ENCODE assay signal across 18 cellular contexts in genomic region chr16:48335961-48336360, GRCh38. TPM values are rescaled to one million over a fixed set of nuclear protein-coding genes. Genes with fewer than 3 reads are reported as not detected.
A peak's percentile ranks its signal among the peaks of the same experiment; 100 is the strongest.
DNase-seq lines count a peak whose midpoint lies in the region; ATAC-seq and TF ChIP-seq lines count a peak whose summit lies in the region.
"Had no signal": no experiment of that assay in that cellular context is flagged by ENCODE, and none has a peak within 500 bp of the region (broad histone marks: within the 10 kb centered on the region; RNA-seq: fewer than 3 reads in every experiment).

No MANE protein-coding gene starts in this region.

- H3F3A ChIP-seq in smooth muscle cell (ENCODE audit: low read depth), result peaks cover 9% of the 10 kb centered on the region

- CTCF ChIA-PET in GM10248 (lab: Yijun Ruan, JAX), result interaction anchor here (1.8 to 2.6 kb wide), 3 partner anchors 10 to 287 kb away, joined by 4 to 7 read pairs (median 5); no protein-coding TSS in a partner anchor

- 45% methylated on average over 3 of the region's 3 CpGs for WGBS in smooth muscle cell (ENCODE audit: low lambda C conversion rate)

- H3K79me2 ChIP-seq in smooth muscle cell (ENCODE audit: low read depth), result no peaks in the 10 kb centered on the region

- H3K9me3 ChIP-seq in smooth muscle cell (replicated peaks; ENCODE audit: low read depth), result no peaks in the 10 kb centered on the region
- H3K9me3 ChIP-seq: gastrocnemius medialis had no signal

- H3K4me2 ChIP-seq in smooth muscle cell, result peak overlapping the region; percentile 61

- peaks cover 14% of the 10 kb centered on the region for H4K20me1 ChIP-seq in smooth muscle cell (ENCODE audit: low read depth)

- TF ChIP-seq CTCF in smooth muscle cell (IDR thresholded peaks at IDR 0.05; ENCODE audit: borderline replicate concordance, insufficient read depth, poor library complexity, severe bottlenecking), result no peak
- TF ChIP-seq CTCF in GM10248 (IDR thresholded peaks at IDR 0.05; ENCODE audit: control extremely low read depth, extremely low read depth, low read depth, missing control alignments), result no peak

- ATAC-seq in GM21576 (IDR thresholded peaks at IDR 0.05; ENCODE audit: unreplicated experiment), result no peak
- ATAC-seq in stimulated activated naive CD8-positive, alpha-beta T cell treated with anti-CD3 and anti-CD28 coated beads, Interleukin-15, Interleukin-2, amounts not matched to agents 100 U/mL and 50 U/mL, for 24 hours, result no peak
- ATAC-seq: gastrocnemius medialis, right cardiac atrium, Right ventricle myocardium inferior had no signal

- H3K4me3 ChIP-seq in smooth muscle cell, result no peak overlapping the region
- H3K4me3 ChIP-seq: cardiac muscle cell, gastrocnemius medialis had no signal

- no peaks in the 10 kb centered on the region for H3K27me3 ChIP-seq in smooth muscle cell (ENCODE audit: low read depth)
- H3K27me3 ChIP-seq: cardiac muscle cell, gastrocnemius medialis had no signal

- H2AFZ ChIP-seq in smooth muscle cell (ENCODE audit: low read depth), result no peak overlapping the region

- POLR2A ChIA-PET in GM10248 (lab: Yijun Ruan, JAX), result no interaction called here

- H3K27ac ChIP-seq in smooth muscle cell (ENCODE audit: low read depth), result peak overlapping the region; percentile 62
- H3K27ac ChIP-seq: cardiac muscle cell, gastrocnemius medialis had no signal

- no peak overlapping the region for H3K9ac ChIP-seq in smooth muscle cell (ENCODE audit: low read depth)

- DNase-seq in HCEC 1CT (peak; percentile 61), astrocyte of the hippocampus (ENCODE audit: low read depth, low spot score) (peak; percentile 76), foreskin melanocyte (peak; percentile 23), smooth muscle cell (lab: John Stamatoyannopoulos, UW; ENCODE audit: unreplicated experiment) (no peak), DMS79 (lab: John Stamatoyannopoulos, UW) (no peak), GM10248 (ENCODE audit: extremely low spot score) (no peak)
- no peak for DNase-seq in stimulated activated naive CD8-positive, alpha-beta T cell treated with anti-CD3 and anti-CD28 coated beads, Interleukin-15, Interleukin-2, amounts not matched to agents 100 U/mL and 50 U/mL, for 24 hours
- DNase-seq: activated CD4-positive, alpha-beta T cell treated with anti-CD3 and anti-CD28 coated beads for 1 hour; activated naive CD4-positive, alpha-beta T cell treated with Interleukin-2 at 50 U/mL for 16 hours; CD4-positive, alpha-beta memory T cell; effector CD8-positive, alpha-beta T cell; gastrocnemius medialis; GOT3; right cardiac atrium; stimulated activated CD4-positive, alpha-beta T cell treated with anti-CD3 and anti-CD28 coated beads, Interleukin-4, amount 100 ng/mL, for 24 hours had no signal

- peaks cover 4% of the 10 kb centered on the region for H3K4me1 ChIP-seq in smooth muscle cell (ENCODE audit: low read depth)

- H3K36me3 ChIP-seq in smooth muscle cell (ENCODE audit: low read depth), result no peaks in the 10 kb centered on the region

RNA-seq across cellular contexts. Expression of gene SIAH1, which starts 49.3 kb away (rescaled TPM):
- total RNA-seq in smooth muscle cell, result 30.7 and 34.0 TPM in 2 replicates
- 21.3 and 24.5 TPM in 2 replicates for polyA plus RNA-seq in smooth muscle cell

Comparison
In these comparisons a context has a peak if more than half of its experiments do, and no peak if none do; other contexts are left out.
1. DNase-seq: peak in HCEC 1CT (single experiment), astrocyte of the hippocampus (single experiment) and foreskin melanocyte (single experiment); none in smooth muscle cell (single experiment), stimulated activated naive CD8-positive, alpha-beta T cell treated with anti-CD3 and anti-CD28 coated beads, Interleukin-15, Interleukin-2, amounts not matched to agents 100 U/mL and 50 U/mL, for 24 hours (single experiment), DMS79 (single experiment) and GM10248 (single experiment).